ENCODE assay signal across 2 cellular contexts in the genomic region with DNA sequence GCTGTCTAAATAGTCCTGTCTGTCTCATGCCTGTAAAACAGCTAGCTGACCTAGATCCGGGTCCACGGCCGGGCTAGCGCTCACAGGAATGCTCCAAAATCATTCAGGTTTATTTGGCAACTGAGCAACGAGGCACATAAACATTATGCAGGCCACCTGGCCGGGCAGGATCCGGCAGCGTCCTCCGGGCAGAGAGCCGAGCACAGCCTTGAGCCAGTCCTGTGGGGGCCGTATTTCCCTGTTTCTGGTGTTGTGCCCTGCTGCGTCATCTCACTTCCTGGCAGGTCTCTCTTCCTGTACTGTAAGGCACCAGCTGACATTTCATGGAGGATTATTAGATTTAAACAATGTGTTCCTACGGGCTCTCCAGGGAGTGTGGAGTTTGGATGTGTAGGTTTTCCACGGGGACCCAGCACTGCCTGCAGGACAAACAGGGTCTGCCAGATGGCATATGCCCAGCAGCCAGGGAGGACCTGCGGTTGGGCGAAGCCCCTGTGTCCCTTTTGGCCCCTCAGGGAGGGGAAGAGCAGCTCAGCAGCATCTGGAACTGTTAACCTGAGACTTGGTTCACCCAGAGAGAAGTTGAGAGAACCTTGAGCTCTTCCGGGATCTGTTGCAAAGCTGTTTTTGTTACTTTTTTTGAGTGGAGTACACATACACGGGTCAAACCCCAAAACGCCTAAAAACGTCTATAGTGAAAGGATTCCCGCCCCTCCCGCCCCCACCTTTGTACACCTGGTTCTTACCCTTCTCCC.
TF ChIP-seq lines count a peak whose summit lies in the region.

No MANE protein-coding gene starts in this region.

TF ChIP-seq in IMR-90, 13 proteins besides CTCF, POLR2A, EP300 and RAD21:
- TF ChIP-seq FOS (IDR thresholded peaks at IDR 0.05; ENCODE audit: low read depth, low read length) = no peak
- no peak for TF ChIP-seq MAFK (IDR thresholded peaks at IDR 0.05; ENCODE audit: low read depth, low read length)
- no peak for TF ChIP-seq SMC3 (IDR thresholded peaks at IDR 0.05; ENCODE audit: low read depth, low read length)
- no peak for TF ChIP-seq RFX5 (IDR thresholded peaks at IDR 0.05; ENCODE audit: low read depth, low read length)
- TF ChIP-seq CHD1 (IDR thresholded peaks at IDR 0.05; ENCODE audit: low read depth, low read length) = no peak
- TF ChIP-seq CEBPB (IDR thresholded peaks at IDR 0.05; ENCODE audit: low read depth, low read length) = no peak
- TF ChIP-seq MXI1 (IDR thresholded peaks at IDR 0.05; ENCODE audit: borderline replicate concordance, low read depth, low read length) = no peak
- no peak; the same call in 1 of the 2 replicates for TF ChIP-seq NFE2L2 (IDR thresholded peaks at IDR 0.05; ENCODE audit: low read depth, low read length)
- TF ChIP-seq ELK1 (IDR thresholded peaks at IDR 0.05; ENCODE audit: borderline replicate concordance, low read depth, low read length) = no peak
- TF ChIP-seq RCOR1 (IDR thresholded peaks at IDR 0.05; ENCODE audit: insufficient replicate concordance, low read length) = no peak
- no peak for TF ChIP-seq USF2 (IDR thresholded peaks at IDR 0.05; ENCODE audit: low read depth, low read length)
- TF ChIP-seq MAZ (IDR thresholded peaks at IDR 0.05; ENCODE audit: borderline replicate concordance, low read depth, low read length) = no peak; the same call in 1 of the 2 replicates
- TF ChIP-seq BHLHE40 (IDR thresholded peaks at IDR 0.05; ENCODE audit: low read depth, low read length) = no peak

TF ChIP-seq in HEK293T, 16 proteins besides CTCF, POLR2A, EP300 and RAD21 (continued from another document):
- TF ChIP-seq, protein P1, sequence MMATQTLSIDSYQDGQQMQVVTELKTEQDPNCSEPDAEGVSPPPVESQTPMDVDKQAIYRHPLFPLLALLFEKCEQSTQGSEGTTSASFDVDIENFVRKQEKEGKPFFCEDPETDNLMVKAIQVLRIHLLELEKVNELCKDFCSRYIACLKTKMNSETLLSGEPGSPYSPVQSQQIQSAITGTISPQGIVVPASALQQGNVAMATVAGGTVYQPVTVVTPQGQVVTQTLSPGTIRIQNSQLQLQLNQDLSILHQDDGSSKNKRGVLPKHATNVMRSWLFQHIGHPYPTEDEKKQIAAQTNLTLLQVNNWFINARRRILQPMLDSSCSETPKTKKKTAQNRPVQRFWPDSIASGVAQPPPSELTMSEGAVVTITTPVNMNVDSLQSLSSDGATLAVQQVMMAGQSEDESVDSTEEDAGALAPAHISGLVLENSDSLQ (IDR thresholded peaks at IDR 0.05) = no peak
- TF ChIP-seq FOXM1 (IDR thresholded peaks at IDR 0.05; ENCODE audit: borderline replicate concordance) (no peak), SUZ12 (IDR thresholded peaks at IDR 0.05) (no peak), CTBP1 (IDR thresholded peaks at IDR 0.05; ENCODE audit: borderline replicate concordance) (no peak), L3MBTL2 (conservative IDR thresholded peaks at IDR 0.05) (no peak), SP1 (IDR thresholded peaks at IDR 0.05) (no peak), ZNF384 (IDR thresholded peaks at IDR 0.05) (no peak), HDGF (IDR thresholded peaks at IDR 0.05; ENCODE audit: borderline replicate concordance) (no peak), BHLHE40 (IDR thresholded peaks at IDR 0.05; ENCODE audit: borderline replicate concordance) (no peak), ELF4 (IDR thresholded peaks at IDR 0.05) (no peak), ARNT (IDR thresholded peaks at IDR 0.05) (no peak), NFRKB (IDR thresholded peaks at IDR 0.05) (no peak)
